16 cellular contexts compared by ENCODE assay signal in the genomic region with DNA sequence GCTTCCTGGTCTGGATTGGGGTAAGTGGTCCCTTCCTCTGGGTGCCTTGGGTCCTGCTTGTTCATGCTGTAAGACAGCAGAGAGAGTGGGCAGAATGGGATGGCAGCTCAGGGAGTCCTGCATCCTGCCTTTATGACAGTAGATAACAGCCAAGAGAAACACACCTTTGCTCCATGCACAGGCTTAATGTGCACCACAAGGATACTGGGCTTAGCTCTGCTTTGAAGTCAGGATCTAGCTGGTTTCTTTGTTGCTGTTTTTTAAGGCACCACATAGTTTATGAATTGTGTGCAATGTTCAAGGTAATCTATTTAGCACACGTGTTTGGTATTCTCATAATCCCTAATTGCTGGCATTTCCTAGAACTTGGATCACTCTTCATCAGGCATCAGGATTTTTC.
"Had no signal": no experiment of that assay in that cellular context is flagged by ENCODE, and none has a peak within 500 bp of the region (broad histone marks: within the 10 kb centered on the region; RNA-seq: fewer than 3 reads in every experiment).

No MANE protein-coding gene starts in this region.

- DNase-seq: activated CD4-positive, alpha-beta T cell treated with anti-CD3 and anti-CD28 coated beads for 36 hours; activated CD8-positive, alpha-beta memory T cell treated with anti-CD3 and anti-CD28 coated beads, Interleukin-2, amount 50 U/mL, for 4 hours; activated CD8-positive, alpha-beta T cell treated with anti-CD3 and anti-CD28 coated beads for 36 hours; activated gamma-delta T cell treated with Interleukin-2 at 50 U/mL for 16 hours; activated naive CD8-positive, alpha-beta T cell treated with anti-CD3 and anti-CD28 coated beads, Interleukin-2, amount 10 ng/mL, durations not matched to agents 7 days and 5 days; activated T-cell treated with anti-CD3 and anti-CD28 coated beads, Interleukin-2, amount 50 U/mL, for 72 hours; foreskin keratinocyte; mammary epithelial cell; psoas muscle; right lobe of liver; stimulated activated naive CD4-positive, alpha-beta T cell; substantia nigra; upper lobe of left lung had no signal

- H3K27ac ChIP-seq: ascending aorta, foreskin keratinocyte, psoas muscle, right lobe of liver, upper lobe of left lung had no signal

- FAIRE-seq: colon, endothelial cell of umbilical vein had no signal

- H3K36me3 ChIP-seq: ascending aorta, right lobe of liver, upper lobe of left lung had no signal

- H3K27me3 ChIP-seq: ascending aorta, foreskin keratinocyte, right lobe of liver, upper lobe of left lung had no signal

- H3K9me3 ChIP-seq: ascending aorta, psoas muscle, right lobe of liver, upper lobe of left lung had no signal

- H3K4me3 ChIP-seq: ascending aorta, psoas muscle, right lobe of liver, upper lobe of left lung had no signal

- H3K4me1 ChIP-seq: ascending aorta, foreskin keratinocyte, psoas muscle, right lobe of liver, upper lobe of left lung had no signal
